In the genomic region with DNA sequence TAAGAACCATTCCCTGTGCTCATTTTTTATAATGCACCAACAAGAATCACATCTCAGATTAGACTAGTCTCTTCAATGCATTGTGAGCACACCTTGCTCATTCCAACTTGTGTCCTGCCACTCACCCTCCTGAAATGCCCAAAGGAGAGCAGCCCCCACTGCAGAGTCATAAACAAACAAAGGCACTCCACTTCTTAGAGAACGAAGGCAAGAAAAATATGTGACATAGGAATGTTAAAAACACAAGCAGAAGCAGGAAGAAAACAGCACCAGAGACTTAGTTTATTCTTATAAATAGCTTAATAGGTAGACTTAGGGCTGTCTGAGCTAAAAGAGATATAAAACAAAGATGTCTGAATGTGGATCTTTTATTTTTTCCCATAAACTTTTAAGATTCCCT, we compare ENCODE assay signal across 19 cellular contexts. TPM values are rescaled to one million over a fixed set of nuclear protein-coding genes. Genes with fewer than 3 reads are reported as not detected.
DNase-seq lines count a peak whose midpoint lies in the region; ATAC-seq and TF ChIP-seq lines count a peak whose summit lies in the region.
"Had no signal": no experiment of that assay in that cellular context is flagged by ENCODE, and none has a peak within 500 bp of the region (broad histone marks: within the 10 kb centered on the region; RNA-seq: fewer than 3 reads in every experiment).

No MANE protein-coding gene starts in this region.

- no peak overlapping the region for H3K18ac ChIP-seq in neuronal stem cell (ENCODE audit: low read length)

- no TSS peak for BruUV-seq in A673 (replicated peaks; lab: Mats Ljungman, UMichigan)

- no CpG with 5 or more reads among the region's 1 CpG for WGBS in neuronal stem cell (ENCODE audit: extremely low coverage in 2 of 2, insufficient read length in 2 of 2, insufficient replicate concordance in 1 of 2), 2 donors

- H3K4me3 ChIP-seq in A673 (ENCODE audit: low read depth, low read length, poor library complexity, severe bottlenecking), result no peak overlapping the region
- no peak overlapping the region for H3K4me3 ChIP-seq in RWPE2 (ENCODE audit: severe bottlenecking)
- no peak overlapping the region for H3K4me3 ChIP-seq in fibroblast of lung (replicated peaks in 1 of 4; ENCODE audit: control extremely low read depth in 1 of 4, insufficient read depth in 1 of 4, low read depth in 3 of 4, low read length in 4 of 4)
- H3K4me3 ChIP-seq in neuronal stem cell (ENCODE audit: low read length in 2 of 2), result no peak overlapping the region
- H3K4me3 ChIP-seq: gastroesophageal sphincter, prostate gland, spleen, suprapubic skin had no signal

- H3K36me3 ChIP-seq in A673 (ENCODE audit: insufficient read depth, low read length, poor library complexity, severe bottlenecking), result no peaks in the 10 kb centered on the region
- no peaks in the 10 kb centered on the region for H3K36me3 ChIP-seq in RWPE2 (ENCODE audit: low read depth)
- no peaks in the 10 kb centered on the region for H3K36me3 ChIP-seq in fibroblast of lung (ENCODE audit: control insufficient read depth, insufficient read depth, low read length)
- H3K36me3 ChIP-seq in neuronal stem cell (replicated peaks in 1 of 2; ENCODE audit: control insufficient read depth in 2 of 2, insufficient read depth in 2 of 2, low read length in 2 of 2), result no peaks in the 10 kb centered on the region
- H3K36me3 ChIP-seq: gastroesophageal sphincter, prostate gland, spleen, suprapubic skin had no signal

- H2AK5ac ChIP-seq in neuronal stem cell (ENCODE audit: low read depth, low read length), result no peak overlapping the region

- no peak overlapping the region for H2AFZ ChIP-seq in fibroblast of lung (ENCODE audit: low read length)
- H2AFZ ChIP-seq in neuronal stem cell (ENCODE audit: low read length), result peak overlapping the region; percentile 35

- CTCF ChIA-PET in A673 (lab: Charles Lee), result no interaction called here

- H3K9me3 ChIP-seq in A673 (ENCODE audit: low read depth, low read length, poor library complexity, severe bottlenecking) (no peaks in the 10 kb centered on the region), RWPE2 (ENCODE audit: severe bottlenecking) (no peaks in the 10 kb centered on the region), fibroblast of lung (ENCODE audit: control insufficient read depth, insufficient read depth, low read depth, low read length) (no peaks in the 10 kb centered on the region), neuronal stem cell (replicated peaks in 1 of 2; ENCODE audit: control insufficient read depth in 2 of 2, insufficient read depth in 1 of 2, low read depth in 1 of 2, low read length in 2 of 2) (no peaks in the 10 kb centered on the region)
- H3K9me3 ChIP-seq: gastroesophageal sphincter, prostate gland, suprapubic skin had no signal

- no peak overlapping the region for H4K8ac ChIP-seq in neuronal stem cell (ENCODE audit: low read depth, low read length)

- H3K4me2 ChIP-seq in fibroblast of lung (ENCODE audit: extremely low read depth, insufficient read depth, low read length) (peak overlapping the region; percentile 46), neuronal stem cell (ENCODE audit: insufficient read depth, low read length, poor library complexity, severe bottlenecking) (no peak overlapping the region)

- H3K4me1 ChIP-seq in A673 (ENCODE audit: insufficient read depth, low read length, poor library complexity, severe bottlenecking) (peaks cover 69% of the 10 kb centered on the region), RWPE2 (ENCODE audit: insufficient read depth, poor library complexity, severe bottlenecking) (peaks cover 15% of the 10 kb centered on the region), fibroblast of lung (ENCODE audit: control insufficient read depth, extremely low read depth, insufficient read depth, low read length) (peaks cover 7% of the 10 kb centered on the region), neuronal stem cell (ENCODE audit: control insufficient read depth in 2 of 2, insufficient read depth in 1 of 2, low read depth in 1 of 2, low read length in 2 of 2) (peaks cover 13 to 21% of the 10 kb centered on the region in 2 donors)
- H3K4me1 ChIP-seq: gastroesophageal sphincter, prostate gland, suprapubic skin had no signal

- no peak for TF ChIP-seq CTCF in A673 (conservative IDR thresholded peaks at IDR 0.05; ENCODE audit: low read depth, low read length)
- no peak for TF ChIP-seq CTCF in RWPE2 (IDR thresholded peaks at IDR 0.05; ENCODE audit: poor library complexity, severe bottlenecking)
- TF ChIP-seq CTCF in fibroblast of lung (conservative IDR thresholded peaks at IDR 0.05 in 1 of 2, IDR thresholded peaks at IDR 0.05 in 1 of 2; ENCODE audit: low read depth in 1 of 2, low read length in 2 of 2), result no peak

- H2BK15ac ChIP-seq in neuronal stem cell (ENCODE audit: low read length), result no peak overlapping the region

- H4K20me1 ChIP-seq in fibroblast of lung (ENCODE audit: control insufficient read depth, extremely low read depth, insufficient read depth, low read length), result no peaks in the 10 kb centered on the region

- H3K14ac ChIP-seq in neuronal stem cell (ENCODE audit: low read length), result no peak overlapping the region

- peak overlapping the region; percentile 94 for H3K27ac ChIP-seq in A673 (ENCODE audit: low read depth, low read length, poor library complexity, severe bottlenecking)
- peak overlapping the region; percentile 66 for H3K27ac ChIP-seq in RWPE2 (ENCODE audit: poor library complexity, severe bottlenecking)
- peak overlapping the region; percentile 40 for H3K27ac ChIP-seq in fibroblast of lung (ENCODE audit: insufficient read depth, low read length)
- no peak overlapping the region for H3K27ac ChIP-seq in neuronal stem cell (replicated peaks; ENCODE audit: low read length)
- H3K27ac ChIP-seq: gastroesophageal sphincter, prostate gland, suprapubic skin had no signal

- H3K9ac ChIP-seq in fibroblast of lung (ENCODE audit: insufficient read depth, low read length) (no peak overlapping the region), neuronal stem cell (ENCODE audit: low read depth, low read length, poor library complexity) (no peak overlapping the region)

- no peak overlapping the region for H2BK120ac ChIP-seq in neuronal stem cell (ENCODE audit: low read depth, low read length)

- H2BK5ac ChIP-seq in neuronal stem cell (ENCODE audit: low read length), result no peak overlapping the region

- H3K79me1 ChIP-seq in neuronal stem cell (ENCODE audit: low read depth, low read length), result no peaks in the 10 kb centered on the region

- ATAC-seq in RWPE2 (ENCODE audit: low read depth), result peak; percentile 61
- no peak for ATAC-seq in left ventricle myocardium superior
- ATAC-seq: activated T-cell treated with anti-CD3 and anti-CD28 coated beads, Interleukin-2, amount 50 U/mL, for 4 hours; gastroesophageal sphincter; left lobe of liver had no signal

- no peak overlapping the region for H2BK12ac ChIP-seq in neuronal stem cell (ENCODE audit: low read length)

- H3K79me2 ChIP-seq in fibroblast of lung (ENCODE audit: control insufficient read depth, insufficient read depth, low read length), result no peaks in the 10 kb centered on the region

- POLR2A ChIA-PET in A673 (lab: Charles Lee; ENCODE audit: low non-redundant PET), result interaction anchor here (0.9 kb wide), 1 partner anchor 22 kb away, joined by 5 read pairs; no protein-coding TSS in a partner anchor

- intact Hi-C loops in A673 (cut with micrococcal nuclease; ENCODE audit: unreplicated experiment) (no loop called here), left ventricle myocardium superior (cut with micrococcal nuclease) (no loop called here), posterior cingulate gyrus (cut with DNase I) (no loop called here)

- no peak overlapping the region for H3K23ac ChIP-seq in neuronal stem cell (ENCODE audit: low read depth, low read length, poor library complexity)

- H3K27me3 ChIP-seq in A673 (replicated peaks; ENCODE audit: insufficient read depth, low read depth, low read length, poor library complexity) (no peaks in the 10 kb centered on the region), RWPE2 (ENCODE audit: insufficient read depth, poor library complexity, severe bottlenecking) (no peaks in the 10 kb centered on the region), fibroblast of lung (ENCODE audit: control insufficient read depth, insufficient read depth, low read length) (no peaks in the 10 kb centered on the region), neuronal stem cell (ENCODE audit: control insufficient read depth in 3 of 3, insufficient read depth in 3 of 3, low read depth in 1 of 3, low read length in 3 of 3) (no peaks in the 10 kb centered on the region)
- H3K27me3 ChIP-seq: spleen, suprapubic skin had no signal

- no peak overlapping the region for H4K91ac ChIP-seq in neuronal stem cell (ENCODE audit: low read depth, low read length, poor library complexity)

- DNase-seq in A673 (ENCODE audit: low spot score) (no peak), RWPE2 (ENCODE audit: low spot score) (no peak), fibroblast of lung (ENCODE audit: low read depth in 2 of 2) (peak in 1 of 2 donors; percentile 30), neuronal stem cell (ENCODE audit: low spot score) (no peak), cortex of kidney (lab: John Stamatoyannopoulos, UW) (no peak), NCI-H69 (lab: John Stamatoyannopoulos, UW) (no peak), left ventricle myocardium superior (no peak), posterior cingulate gyrus (no peak)
- DNase-seq: activated CD4-positive, alpha-beta T cell treated with anti-CD3 and anti-CD28 coated beads, Interleukin-2, amount 50 U/mL, for 48 hours; activated naive CD4-positive, alpha-beta T cell treated with anti-CD3 and anti-CD28 coated beads, Interleukin-2, amount 50 U/mL, for 16 hours; activated T-cell treated with anti-CD3 and anti-CD28 coated beads, Interleukin-2, amount 50 U/mL, for 4 hours; CD4-positive, CD25-positive, alpha-beta regulatory T cell; DMS53; NCI-H1436; spleen had no signal

- H3K4ac ChIP-seq in neuronal stem cell (ENCODE audit: low read length), result no peak overlapping the region

RNA-seq across cellular contexts. Expression of gene GUCY1A2, which starts 57.2 kb away (rescaled TPM):
- total RNA-seq in A673 (2021) (5.3 and 5.4 TPM in 2 replicates), fibroblast of lung (0.50 and 2.6 TPM in 2 replicates), left ventricle myocardium superior (10.9 TPM)
- polyA plus RNA-seq in fibroblast of lung, result 0.19 and 1.4 TPM in 2 replicates
- polyA plus RNA-seq in fibroblast of lung (2012), result 0.17 and 1.2 TPM in 2 replicates
- 0.67 and 2.9 TPM in 2 replicates for polyA minus RNA-seq in fibroblast of lung (ENCODE audit: low replicate concordance)
- polyA plus RNA-seq in neuronal stem cell (2013, experiment 1 of 2), result 0.50 TPM
- polyA plus RNA-seq in neuronal stem cell (2013, experiment 2 of 2), result 0.50 TPM
- total RNA-seq: CD4-positive, CD25-positive, alpha-beta regulatory T cell had no signal
- polyA plus RNA-seq: CD4-positive, CD25-positive, alpha-beta regulatory T cell had no signal
